ENCODE assay signal across 33 cellular contexts in the genomic region with DNA sequence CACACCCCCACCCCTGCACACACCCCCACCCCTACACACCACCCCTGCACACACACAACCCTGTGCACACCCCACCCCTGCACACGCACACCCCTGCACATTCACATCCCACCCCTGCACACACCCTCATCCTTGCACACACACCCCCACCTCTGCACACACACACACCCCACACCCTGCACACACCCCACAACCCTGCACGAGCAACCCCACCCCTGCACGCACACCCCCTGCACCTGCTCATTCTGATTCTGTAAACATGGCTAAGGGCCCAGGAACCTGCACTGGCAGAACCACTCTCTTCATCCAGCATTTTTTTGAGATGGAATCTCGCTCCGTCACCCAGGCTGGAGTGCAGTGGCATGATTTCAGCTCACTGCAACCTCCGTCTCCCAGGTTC. TPM values are rescaled to one million over a fixed set of nuclear protein-coding genes. Genes with fewer than 3 reads are reported as not detected.
"Had no signal": no experiment of that assay in that cellular context is flagged by ENCODE, and none has a peak within 500 bp of the region (broad histone marks: within the 10 kb centered on the region; RNA-seq: fewer than 3 reads in every experiment).

No MANE protein-coding gene starts in this region.

- H3K27me3 Mint-ChIP-seq: activated B cell treated with CpG ODN at 0.5 μM for 24 hours; activated CD4-positive, alpha-beta memory T cell treated with anti-CD3 and anti-CD28 coated beads for 36 hours; activated CD8-positive, alpha-beta memory T cell treated with anti-CD3 and anti-CD28 coated beads, Interleukin-2, amount 10 ng/mL, durations not matched to agents 7 days and 5 days; activated naive CD8-positive, alpha-beta T cell treated with anti-CD3 and anti-CD28 coated beads, Interleukin-2, amount 50 U/mL, for 24 hours had no signal

- H3K36me3 Mint-ChIP-seq: activated CD4-positive, alpha-beta memory T cell treated with anti-CD3 and anti-CD28 coated beads for 36 hours; activated CD8-positive, alpha-beta memory T cell treated with anti-CD3 and anti-CD28 coated beads, Interleukin-2, amount 10 ng/mL, durations not matched to agents 7 days and 5 days; activated naive CD4-positive, alpha-beta T cell treated with anti-CD3 and anti-CD28 coated beads, Interleukin-2, amount 50 U/mL, for 24 hours; activated naive CD8-positive, alpha-beta T cell treated with anti-CD3 and anti-CD28 coated beads for 36 hours; brain had no signal

- H3K4me3 ChIP-seq: adrenal gland, ascending aorta, breast epithelium, cardiac muscle cell, colonic mucosa had no signal

- H3K27ac Mint-ChIP-seq: activated B cell treated with CpG ODN at 0.5 μM for 24 hours; activated CD4-positive, alpha-beta memory T cell treated with anti-CD3 and anti-CD28 coated beads for 36 hours; activated CD8-positive, alpha-beta memory T cell treated with anti-CD3 and anti-CD28 coated beads, Interleukin-2, amount 10 ng/mL, durations not matched to agents 7 days and 5 days; activated CD8-positive, alpha-beta T cell treated with anti-CD3 and anti-CD28 coated beads, Interleukin-2, amount 10 ng/mL, durations not matched to agents 7 days and 5 days; activated naive CD4-positive, alpha-beta T cell treated with anti-CD3 and anti-CD28 coated beads for 36 hours; activated naive CD4-positive, alpha-beta T cell treated with anti-CD3 and anti-CD28 coated beads, Interleukin-2, amount 50 U/mL, for 24 hours; activated naive CD8-positive, alpha-beta T cell treated with anti-CD3 and anti-CD28 coated beads for 36 hours; activated naive CD8-positive, alpha-beta T cell treated with anti-CD3 and anti-CD28 coated beads, Interleukin-2, amount 50 U/mL, for 24 hours; activated T-helper 2 cell treated with anti-CD3 and anti-CD28 coated beads, Interferon-gamma antibody, Interleukin-2, Interleukin-4, amounts not matched to agents 10 μg/mL and 5 μg/mL and 100 μg/mL, durations not matched to agents 14 hours and 24 hours and 36 hours; brain; T-helper 1 cell treated with Interleukin-12 subunit alpha and Interleukin-12 subunit beta and Interleukin-4 antibody, amounts not matched to agents 30 μg/mL and 1 μg/mL, for 36 hours had no signal

- H3K4me1 ChIP-seq: colonic mucosa had no signal

- H3K27ac ChIP-seq: adrenal gland, ascending aorta, breast epithelium, cardiac muscle cell, colonic mucosa, WERI-Rb-1 had no signal

- DNase-seq: activated B cell treated with CpG ODN at 0.5 μM for 24 hours; activated CD4-positive, alpha-beta memory T cell treated with anti-CD3 and anti-CD28 coated beads for 36 hours; activated CD4-positive, alpha-beta T cell treated with anti-CD3 and anti-CD28 coated beads for 48 hours; activated CD8-positive, alpha-beta memory T cell treated with anti-CD3 and anti-CD28 coated beads, Interleukin-2, amount 10 ng/mL, durations not matched to agents 7 days and 5 days; activated CD8-positive, alpha-beta memory T cell treated with anti-CD3 and anti-CD28 coated beads, Interleukin-2, amount 50 U/mL, for 4 hours; activated CD8-positive, alpha-beta T cell treated with anti-CD3 and anti-CD28 coated beads, Interleukin-2, amount 10 ng/mL, durations not matched to agents 7 days and 5 days; activated effector memory CD4-positive, alpha-beta T cell treated with anti-CD3 and anti-CD28 coated beads, Interleukin-2, amount 50 U/mL, for 16 hours; activated naive CD4-positive, alpha-beta T cell treated with anti-CD3 and anti-CD28 coated beads for 36 hours; activated naive CD8-positive, alpha-beta T cell treated with anti-CD3 and anti-CD28 coated beads for 36 hours; activated naive CD8-positive, alpha-beta T cell treated with anti-CD3 and anti-CD28 coated beads, Interleukin-2, amount 50 U/mL, for 24 hours; activated T-cell treated with anti-CD3 and anti-CD28 coated beads, Interleukin-2, amount 50 U/mL, for 1 hour; adrenal gland; central memory CD4-positive, alpha-beta T cell; cerebellar nuclear complex; colonic mucosa; effector CD8-positive, alpha-beta T cell; foreskin fibroblast; head of caudate nucleus; T-helper 9 cell; WERI-Rb-1 had no signal

- FAIRE-seq: endometrium, frontal cortex had no signal

- H3K4me3 Mint-ChIP-seq: activated B cell treated with CpG ODN at 0.5 μM for 24 hours; activated CD4-positive, alpha-beta memory T cell treated with anti-CD3 and anti-CD28 coated beads for 36 hours; activated CD8-positive, alpha-beta memory T cell treated with anti-CD3 and anti-CD28 coated beads, Interleukin-2, amount 10 ng/mL, durations not matched to agents 7 days and 5 days; activated CD8-positive, alpha-beta T cell treated with anti-CD3 and anti-CD28 coated beads, Interleukin-2, amount 10 ng/mL, durations not matched to agents 7 days and 5 days; activated naive CD4-positive, alpha-beta T cell treated with anti-CD3 and anti-CD28 coated beads for 36 hours; activated naive CD4-positive, alpha-beta T cell treated with anti-CD3 and anti-CD28 coated beads, Interleukin-2, amount 50 U/mL, for 24 hours; activated naive CD8-positive, alpha-beta T cell treated with anti-CD3 and anti-CD28 coated beads for 36 hours; activated naive CD8-positive, alpha-beta T cell treated with anti-CD3 and anti-CD28 coated beads, Interleukin-2, amount 50 U/mL, for 24 hours; brain; T-helper 1 cell treated with Interleukin-12 subunit alpha and Interleukin-12 subunit beta and Interleukin-4 antibody, amounts not matched to agents 30 μg/mL and 1 μg/mL, for 36 hours had no signal

- H3K9me3 ChIP-seq: adrenal gland, ascending aorta, breast epithelium, colonic mucosa had no signal

- H3K9me3 Mint-ChIP-seq: activated B cell treated with CpG ODN at 0.5 μM for 24 hours; activated CD4-positive, alpha-beta memory T cell treated with anti-CD3 and anti-CD28 coated beads for 36 hours; activated naive CD4-positive, alpha-beta T cell treated with anti-CD3 and anti-CD28 coated beads for 36 hours; activated naive CD4-positive, alpha-beta T cell treated with anti-CD3 and anti-CD28 coated beads, Interleukin-2, amount 50 U/mL, for 24 hours; activated naive CD8-positive, alpha-beta T cell treated with anti-CD3 and anti-CD28 coated beads for 36 hours; activated naive CD8-positive, alpha-beta T cell treated with anti-CD3 and anti-CD28 coated beads, Interleukin-2, amount 50 U/mL, for 24 hours; activated T-helper 2 cell treated with anti-CD3 and anti-CD28 coated beads, Interferon-gamma antibody, Interleukin-2, Interleukin-4, amounts not matched to agents 10 μg/mL and 5 μg/mL and 100 μg/mL, durations not matched to agents 14 hours and 24 hours and 36 hours; T-helper 1 cell treated with Interleukin-12 subunit alpha and Interleukin-12 subunit beta and Interleukin-4 antibody, amounts not matched to agents 30 μg/mL and 1 μg/mL, for 36 hours had no signal

- H3K27me3 ChIP-seq: adrenal gland, ascending aorta, cardiac muscle cell, colonic mucosa had no signal

- H3K36me3 ChIP-seq: adrenal gland, ascending aorta, breast epithelium, cardiac muscle cell, colonic mucosa, WERI-Rb-1 had no signal

- ATAC-seq: activated CD4-positive, CD25-positive, alpha-beta regulatory T cell treated with anti-CD3 and anti-CD28 coated beads, Interleukin-2, amount 50 U/mL, for 24 hours; activated CD8-positive, alpha-beta memory T cell treated with anti-CD3 and anti-CD28 coated beads, Interleukin-2, amount 10 ng/mL, durations not matched to agents 7 days and 5 days; activated CD8-positive, alpha-beta T cell treated with anti-CD3 and anti-CD28 coated beads, Interleukin-2, amount 10 ng/mL, durations not matched to agents 7 days and 5 days; activated naive CD8-positive, alpha-beta T cell treated with anti-CD3 and anti-CD28 coated beads, Interleukin-2, amount 50 U/mL, for 24 hours; esophagus mucosa had no signal

RNA-seq across cellular contexts. Expression of a gene that starts 25.9 kb away (rescaled TPM):
- total RNA-seq: activated B cell treated with CpG ODN at 0.5 μM for 24 hours; activated CD4-positive, alpha-beta memory T cell treated with anti-CD3 and anti-CD28 coated beads for 36 hours; activated CD8-positive, alpha-beta memory T cell treated with anti-CD3 and anti-CD28 coated beads for 36 hours; activated CD8-positive, alpha-beta memory T cell treated with anti-CD3 and anti-CD28 coated beads, Interleukin-2, amount 10 ng/mL, durations not matched to agents 7 days and 5 days; activated CD8-positive, alpha-beta T cell treated with anti-CD3 and anti-CD28 coated beads, Interleukin-2, amount 10 ng/mL, durations not matched to agents 7 days and 5 days; activated naive CD4-positive, alpha-beta T cell treated with anti-CD3 and anti-CD28 coated beads for 36 hours; activated T-helper 2 cell treated with anti-CD3 and anti-CD28 coated beads, Interferon-gamma antibody, Interleukin-2, Interleukin-4, amounts not matched to agents 10 μg/mL and 5 μg/mL and 100 μg/mL, durations not matched to agents 14 hours and 24 hours and 36 hours; ascending aorta; esophagus mucosa; T-helper 2 cell treated with Interferon-gamma antibody and Interleukin-4, amounts not matched to agents 100 ng/mL and 5 ng/mL, for 36 hours had no signal
